ENCODE assay signal across 27 cellular contexts in the genomic region with DNA sequence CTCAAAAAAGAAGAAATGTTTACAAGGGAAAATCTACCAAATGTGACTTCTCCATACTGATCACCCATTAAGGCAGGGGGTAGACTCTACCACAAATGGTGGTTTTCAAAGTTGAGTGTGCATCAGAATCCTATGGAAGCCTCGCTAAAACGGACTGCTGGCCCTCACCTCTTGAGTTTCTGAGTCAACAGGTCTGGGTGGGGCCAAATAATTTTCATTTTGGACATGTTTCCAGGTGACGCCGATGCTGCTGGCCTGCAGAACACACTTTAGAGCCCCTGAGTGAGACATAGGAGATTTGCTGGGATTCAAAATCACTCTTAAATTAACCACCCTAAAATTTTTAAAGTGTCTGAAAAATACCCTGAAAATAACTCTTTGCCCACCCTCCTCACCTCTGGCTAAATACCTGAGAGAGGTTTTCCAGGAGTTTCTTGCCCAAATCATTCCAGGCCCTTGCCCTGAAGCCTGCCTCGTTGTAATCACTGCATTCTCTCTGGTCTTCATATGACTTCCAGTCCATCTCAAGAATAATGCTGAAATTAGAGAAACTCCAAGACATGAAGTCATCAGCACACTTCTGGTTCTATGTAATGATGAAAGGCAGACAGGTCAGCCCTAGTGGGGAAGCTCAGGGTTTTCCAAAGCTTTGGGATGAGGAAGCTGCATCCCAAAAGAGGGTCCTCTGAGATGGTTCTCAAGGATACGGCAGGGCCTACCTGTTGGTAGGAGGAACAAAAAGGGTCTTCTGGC. TPM values are rescaled to one million over a fixed set of nuclear protein-coding genes. Genes with fewer than 3 reads are reported as not detected.
DNase-seq lines count a peak whose midpoint lies in the region; ATAC-seq, FAIRE-seq and TF ChIP-seq lines count a peak whose summit lies in the region.
"Had no signal": no experiment of that assay in that cellular context is flagged by ENCODE, and none has a peak within 500 bp of the region (broad histone marks: within the 10 kb centered on the region; RNA-seq: fewer than 3 reads in every experiment).

No MANE protein-coding gene starts in this region.

- peak overlapping the region in 2 of 3 donors; percentile 31 to 39 for H3K27ac Mint-ChIP-seq in IgD-negative memory B cell
- H3K27ac Mint-ChIP-seq: activated naive CD8-positive, alpha-beta T cell had no signal

- H3K36me3 Mint-ChIP-seq in IgD-negative memory B cell = peaks cover 7% of the 10 kb centered on the region
- H3K36me3 Mint-ChIP-seq: activated naive CD8-positive, alpha-beta T cell; immature natural killer cell had no signal

- TF ChIP-seq CTCF in esophagus muscularis mucosa (IDR thresholded peaks at IDR 0.05) (no peak), pancreas (IDR thresholded peaks at IDR 0.05) (no peak), tibial nerve (IDR thresholded peaks at IDR 0.05) (no peak), tibial artery (IDR thresholded peaks at IDR 0.05) (no peak)

- no peaks in the 10 kb centered on the region for H3K9me3 Mint-ChIP-seq in IgD-negative memory B cell
- H3K9me3 Mint-ChIP-seq: immature natural killer cell; nephron; stimulated activated naive B cell treated with anti-CD40 and anti-IgM and Interleukin-4, amounts not matched to agents 10 μg/mL and 1 μg/mL and 100 μg/mL, for 72 hours had no signal

- TF ChIP-seq EP300 in esophagus muscularis mucosa (IDR thresholded peaks at IDR 0.05) (no peak), tibial nerve (IDR thresholded peaks at IDR 0.05) (no peak)

- peak overlapping the region; percentile 34 to 69 (median 61) for H3K27ac ChIP-seq in esophagus muscularis mucosa (replicated peaks in 1 of 4)
- peak overlapping the region in 3 of 4 donors; percentile 47 to 76 (median 70) for H3K27ac ChIP-seq in pancreas
- peak overlapping the region in 3 of 4 donors; percentile 62 to 86 (median 83) for H3K27ac ChIP-seq in tibial nerve
- peak overlapping the region in 1 of 2 donors; percentile 6 for H3K27ac ChIP-seq in tibial artery

- no peak overlapping the region for H3K4me3 Mint-ChIP-seq in IgD-negative memory B cell
- H3K4me3 Mint-ChIP-seq: activated naive CD8-positive, alpha-beta T cell; immature natural killer cell; nephron; stimulated activated naive B cell treated with anti-CD40 and anti-IgM and Interleukin-4, amounts not matched to agents 10 μg/mL and 1 μg/mL and 100 μg/mL, for 72 hours had no signal

- FAIRE-seq in pancreas (lab: Jason Lieb, UNC) = no peak
- FAIRE-seq: frontal cortex, GM18507 had no signal

- TF ChIP-seq POLR2A in esophagus muscularis mucosa (IDR thresholded peaks at IDR 0.05; ENCODE audit: low read depth) = no peak
- TF ChIP-seq POLR2A in tibial nerve (IDR thresholded peaks at IDR 0.05) = no peak

- H3K4me1 ChIP-seq in esophagus muscularis mucosa (peaks cover 4 to 54% (median 30%) of the 10 kb centered on the region in 4 donors), pancreas (peaks cover 38 to 54% (median 54%) of the 10 kb centered on the region in 3 donors), tibial nerve (peaks cover 0 to 64% (median 29%) of the 10 kb centered on the region in 4 donors), tibial artery (peaks cover 4 to 24% (median 11%) of the 10 kb centered on the region in 4 donors)

- no peak for DNase-seq in esophagus muscularis mucosa (ENCODE audit: extremely low spot score)
- DNase-seq in pancreas = no peak
- DNase-seq in tibial nerve (ENCODE audit: low spot score in 2 of 2) = no peak
- no peak for DNase-seq in NCI-H345 treated with DMSO at 0.1 percent for 48 hours (lab: John Stamatoyannopoulos, UW; ENCODE audit: unreplicated experiment)
- DNase-seq in tibial artery = no peak
- no peak for DNase-seq in NCI-H1417 treated with DMSO at 0.1 percent for 48 hours (lab: John Stamatoyannopoulos, UW)
- DNase-seq: activated CD4-positive, alpha-beta T cell treated with anti-CD3 and anti-CD28 coated beads for 4 hours; activated T-cell treated with anti-CD3 and anti-CD28 coated beads for 4 hours; immature natural killer cell; NCI-H1436 treated with DMSO at 0.1 percent for 48 hours; NCI-H2107; NCI-H446; NCI-H82; stimulated activated naive B cell treated with anti-CD40 and anti-IgM and Interleukin-4, amounts not matched to agents 10 μg/mL and 1 μg/mL and 100 μg/mL, for 72 hours had no signal

- H3K36me3 ChIP-seq in esophagus muscularis mucosa (no peaks in the 10 kb centered on the region), pancreas (no peaks in the 10 kb centered on the region), tibial nerve (no peaks in the 10 kb centered on the region), tibial artery (no peaks in the 10 kb centered on the region)
- H3K36me3 ChIP-seq: thoracic aorta had no signal

- ATAC-seq in pancreas = no peak
- ATAC-seq: SK-N-SH treated with all-trans-retinoic acid at 6 μM for 48 hours had no signal

- peaks cover 3% of the 10 kb centered on the region for H3K27me3 Mint-ChIP-seq in IgD-negative memory B cell
- H3K27me3 Mint-ChIP-seq: stimulated activated naive B cell treated with anti-CD40 and anti-IgM and Interleukin-4, amounts not matched to agents 10 μg/mL and 1 μg/mL and 100 μg/mL, for 72 hours had no signal

- intact Hi-C loops in esophagus muscularis mucosa (cut with DNase I) (no loop called here), pancreas (cut with DNase I) (no loop called here), tibial artery (cut with DNase I; ENCODE audit: low total_unique reads) (loop anchor here (10.0 kb wide), 1 partner anchor 435 kb away; no protein-coding TSS in a partner anchor)

- no peaks in the 10 kb centered on the region for H3K9me3 ChIP-seq in esophagus muscularis mucosa
- no peaks in the 10 kb centered on the region for H3K9me3 ChIP-seq in pancreas
- no peaks in the 10 kb centered on the region for H3K9me3 ChIP-seq in tibial nerve
- no peaks in the 10 kb centered on the region for H3K9me3 ChIP-seq in tibial artery
- H3K9me3 ChIP-seq: thoracic aorta had no signal

- WGBS in esophagus muscularis mucosa = 90% methylated on average over 6 of the region's 6 CpGs
- WGBS in pancreas, 2 donors = 65 to 88% methylated on average over 6 of the region's 6 CpGs
- WGBS in tibial nerve, 2 donors = 92 to 97% methylated on average over 5 to 6 of the region's 6 CpGs

- no peak overlapping the region for H3K4me3 ChIP-seq in esophagus muscularis mucosa
- H3K4me3 ChIP-seq in pancreas = no peak overlapping the region
- no peak overlapping the region for H3K4me3 ChIP-seq in tibial nerve
- no peak overlapping the region for H3K4me3 ChIP-seq in tibial artery
- H3K4me3 ChIP-seq: hepatocyte, thoracic aorta had no signal

- H3K27me3 ChIP-seq in esophagus muscularis mucosa (no peaks in the 10 kb centered on the region), pancreas (no peaks in the 10 kb centered on the region), tibial nerve (no peaks in the 10 kb centered on the region), tibial artery (no peaks in the 10 kb centered on the region)
- H3K27me3 ChIP-seq: hepatocyte had no signal

- peaks cover 0 to 5% (median 2%) of the 10 kb centered on the region in 3 donors for H3K4me1 Mint-ChIP-seq in IgD-negative memory B cell
- H3K4me1 Mint-ChIP-seq: immature natural killer cell had no signal

RNA-seq across cellular contexts. Expression of a gene that starts 18.2 kb away (rescaled TPM):
- polyA plus RNA-seq in IgD-negative memory B cell (not detected), pancreas (1 to 10 TPM in 1 of 2 donors, under 1 TPM in 1; 0.85 to 1.3 TPM)
- total RNA-seq in esophagus muscularis mucosa (not detected), pancreas (1 to 10 TPM; 1.0 to 8.9 (median 3.2) TPM), tibial nerve (not detected)
- total RNA-seq: aorta; Daoy; frontal cortex; OCI-LY7; osteocyte; T-helper 2 cell treated with Interferon-gamma antibody and Interleukin-4, amounts not matched to agents 100 ng/mL and 5 ng/mL, for 36 hours had no signal
- polyA plus RNA-seq: immature natural killer cell had no signal
